Comparison of ENCODE assay signal across 8 cellular contexts in the genomic region with DNA sequence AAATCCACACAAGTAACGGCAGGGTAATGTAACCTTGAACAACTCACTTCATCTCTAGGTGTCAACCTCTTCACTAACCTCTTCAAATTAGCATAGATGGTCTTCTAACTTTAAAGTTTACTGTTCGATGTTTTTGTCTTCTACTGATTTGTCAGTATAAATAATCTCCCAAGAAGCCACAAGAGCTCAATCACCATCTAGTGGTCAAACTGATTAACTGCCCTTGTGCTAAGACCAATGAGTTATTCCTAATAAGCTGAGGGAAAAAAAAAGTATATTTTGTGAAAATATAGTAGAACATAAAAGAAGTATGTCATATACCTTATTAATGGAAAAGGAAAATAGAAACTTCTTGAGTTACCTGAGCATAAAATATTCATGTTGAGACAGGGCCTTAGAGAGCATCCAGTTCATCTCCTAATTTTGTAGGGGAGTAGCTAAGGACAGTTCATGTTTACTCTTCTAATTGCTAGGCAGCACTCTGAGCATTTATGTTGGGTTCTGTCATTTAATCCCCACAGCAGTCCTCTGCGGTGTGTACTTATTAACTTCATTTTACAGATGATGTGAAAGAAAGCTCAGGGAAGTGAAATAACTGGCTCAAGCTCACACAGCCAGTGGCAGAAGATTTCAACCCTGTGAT.
DNase-seq lines count a peak whose midpoint lies in the region; ATAC-seq, FAIRE-seq and TF ChIP-seq lines count a peak whose summit lies in the region.

No MANE protein-coding gene starts in this region.

- H3K4me1 ChIP-seq in right lobe of liver = peaks cover 0 to 17% (median 7%) of the 10 kb centered on the region in 4 donors

- H3K27ac ChIP-seq in right lobe of liver = no peak overlapping the region

- 48% methylated on average over 3 of the region's 3 CpGs for WGBS in right lobe of liver (ENCODE audit: insufficient coverage, low coverage, low lambda C conversion rate, missing lambda C conversion rate)

- peak; percentile 74 for ATAC-seq in HG02870 (IDR thresholded peaks at IDR 0.05; ENCODE audit: unreplicated experiment)
- peak; percentile 69 to 87 (median 77) for ATAC-seq in right lobe of liver
- no peak for ATAC-seq in HG03571 (IDR thresholded peaks at IDR 0.05; ENCODE audit: unreplicated experiment)

- H3K4me3 ChIP-seq in GM12864 (ENCODE audit: low read depth, low read length) (no peak overlapping the region), right lobe of liver (no peak overlapping the region)

- peaks cover 19% of the 10 kb centered on the region for H3K4me1 Mint-ChIP-seq in chondrocyte (ENCODE audit: low read depth)

- H3K36me3 Mint-ChIP-seq in chondrocyte (ENCODE audit: low read depth) = peaks cover 33% of the 10 kb centered on the region

- no peaks in the 10 kb centered on the region for H3K9me3 Mint-ChIP-seq in chondrocyte (ENCODE audit: low read depth)

- H3K9me3 ChIP-seq in right lobe of liver = no peaks in the 10 kb centered on the region

- H3K27me3 ChIP-seq in right lobe of liver = no peaks in the 10 kb centered on the region

- H3K27me3 Mint-ChIP-seq in chondrocyte (ENCODE audit: low read depth) = no peaks in the 10 kb centered on the region

- no peak overlapping the region for H3K4me3 Mint-ChIP-seq in chondrocyte (ENCODE audit: unreplicated experiment)

- TF ChIP-seq POLR2A in right lobe of liver (IDR thresholded peaks at IDR 0.05) = no peak

- TF ChIP-seq CTCF in GM12864 (IDR thresholded peaks at IDR 0.05; ENCODE audit: low read depth, low read length, missing control alignments) = peak; percentile 62
- TF ChIP-seq CTCF in chondrocyte (IDR thresholded peaks at IDR 0.05) = peak; percentile 92
- TF ChIP-seq CTCF in right lobe of liver (IDR thresholded peaks at IDR 0.05) = peak; percentile 76 to 93 (median 82)

- FAIRE-seq in A204.1 (lab: Jason Lieb, UNC) = peak; percentile 83

- H3K36me3 ChIP-seq in right lobe of liver = peaks cover 0 to 32% (median 5%) of the 10 kb centered on the region in 4 donors

- intact Hi-C loops in right lobe of liver (cut with DNase I) = no loop called here

- no peak overlapping the region for H3K27ac Mint-ChIP-seq in chondrocyte (ENCODE audit: unreplicated experiment)

- DNase-seq in GM12864 (ENCODE audit: low read depth) (peak; percentile 15), NCI-H69 (lab: John Stamatoyannopoulos, UW) (peak; percentile 35), chondrocyte (ENCODE audit: low spot score) (no peak), right lobe of liver (no peak)
- DNase-seq in activated CD8-positive, alpha-beta memory T cell treated with anti-CD3 and anti-CD28 coated beads for 24 hours = no peak

Comparison
In these comparisons a context has a peak if more than half of its experiments do, and no peak if none do; other contexts are left out.
1. DNase-seq: peak in GM12864 (single experiment) and NCI-H69 (single experiment); none in chondrocyte (single experiment), right lobe of liver (0 of 3) and activated CD8-positive, alpha-beta memory T cell treated with anti-CD3 and anti-CD28 coated beads for 24 hours (single experiment).
2. Peak in every context shown above with its lines, with median percentiles within 50 percentile points of each other: CTCF ChIP-seq.